ENCODE assay signal across 8 cellular contexts in the genomic region with DNA sequence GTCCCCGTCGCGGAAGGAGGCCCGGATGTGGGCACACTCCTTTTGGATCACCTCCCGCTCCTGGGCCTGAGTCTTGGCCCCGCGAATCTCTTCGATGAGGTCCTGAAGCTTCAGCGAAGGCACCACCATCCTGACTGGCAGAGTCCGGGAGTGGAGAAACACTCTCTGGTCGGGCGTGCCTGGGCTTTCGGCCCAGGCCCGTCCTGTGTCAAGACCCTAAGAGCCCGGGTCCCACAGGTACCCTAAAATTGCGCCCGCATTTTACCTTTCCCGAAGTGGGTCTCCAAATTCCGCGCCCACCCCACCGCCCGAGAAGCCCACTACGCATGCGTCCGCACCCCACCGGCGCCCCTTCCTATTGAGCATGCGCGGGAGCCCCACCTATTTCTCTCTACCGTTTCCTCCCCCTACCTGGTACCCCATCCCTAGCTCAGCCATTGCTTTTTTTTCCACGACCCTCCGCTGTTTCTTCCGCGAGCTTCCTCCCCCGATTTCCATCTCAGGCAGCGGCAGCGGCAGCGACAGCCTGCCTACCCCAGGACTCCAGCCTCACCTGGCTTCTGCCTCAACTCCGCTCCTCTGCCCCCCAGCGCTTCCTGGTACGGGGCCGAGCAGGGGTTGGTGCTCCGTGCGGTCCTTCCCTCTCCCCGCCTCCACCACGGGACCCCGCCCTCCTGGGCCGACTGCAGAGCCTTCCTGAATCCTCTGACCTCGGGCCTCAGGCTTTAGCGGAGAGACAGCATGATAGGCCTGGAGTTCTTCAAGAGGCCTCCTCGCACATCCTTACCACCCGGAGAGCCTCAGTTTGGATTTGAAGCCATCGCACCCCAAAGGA. TPM values are rescaled to one million over a fixed set of nuclear protein-coding genes. Genes with fewer than 3 reads are reported as not detected.
DNase-seq lines count a peak whose midpoint lies in the region; ATAC-seq, FAIRE-seq and TF ChIP-seq lines count a peak whose summit lies in the region.

A gene with protein sequence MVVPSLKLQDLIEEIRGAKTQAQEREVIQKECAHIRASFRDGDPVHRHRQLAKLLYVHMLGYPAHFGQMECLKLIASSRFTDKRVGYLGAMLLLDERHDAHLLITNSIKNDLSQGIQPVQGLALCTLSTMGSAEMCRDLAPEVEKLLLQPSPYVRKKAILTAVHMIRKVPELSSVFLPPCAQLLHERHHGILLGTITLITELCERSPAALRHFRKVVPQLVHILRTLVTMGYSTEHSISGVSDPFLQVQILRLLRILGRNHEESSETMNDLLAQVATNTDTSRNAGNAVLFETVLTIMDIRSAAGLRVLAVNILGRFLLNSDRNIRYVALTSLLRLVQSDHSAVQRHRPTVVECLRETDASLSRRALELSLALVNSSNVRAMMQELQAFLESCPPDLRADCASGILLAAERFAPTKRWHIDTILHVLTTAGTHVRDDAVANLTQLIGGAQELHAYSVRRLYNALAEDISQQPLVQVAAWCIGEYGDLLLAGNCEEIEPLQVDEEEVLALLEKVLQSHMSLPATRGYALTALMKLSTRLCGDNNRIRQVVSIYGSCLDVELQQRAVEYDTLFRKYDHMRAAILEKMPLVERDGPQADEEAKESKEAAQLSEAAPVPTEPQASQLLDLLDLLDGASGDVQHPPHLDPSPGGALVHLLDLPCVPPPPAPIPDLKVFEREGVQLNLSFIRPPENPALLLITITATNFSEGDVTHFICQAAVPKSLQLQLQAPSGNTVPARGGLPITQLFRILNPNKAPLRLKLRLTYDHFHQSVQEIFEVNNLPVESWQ (minus strand): TSS at position 606 of the 835 bp plus-strand sequence. CDS start 477 bp downstream, at position 129.

- DNase-seq in AG04449 (ENCODE audit: low read depth, low spot score), result no peak
- peak; percentile 79 for DNase-seq in NCI-H345 treated with DMSO at 0.1 percent for 48 hours (lab: John Stamatoyannopoulos, UW; ENCODE audit: unreplicated experiment)
- DNase-seq in activated CD4-positive, CD25-positive, alpha-beta regulatory T cell treated with anti-CD3 and anti-CD28 coated beads, Interleukin-2, amount 50 U/mL, for 16 hours (ENCODE audit: low read depth, low spot score), result peak; percentile 66
- peak; percentile 83 for DNase-seq in central memory CD4-positive, alpha-beta T cell
- peak; percentile 95 for DNase-seq in kidney
- peak; percentile 66 to 89 (median 78) for DNase-seq in stimulated activated CD4-positive, alpha-beta T cell treated with anti-CD3 and anti-CD28 coated beads, Interleukin-1b, Interleukin-23, amount 100 ng/mL, for 24 hours (ENCODE audit: low read depth in 4 of 4, low spot score in 1 of 4)

- no peak for FAIRE-seq in kidney (lab: Jason Lieb, UNC)

- peak within 1 kb of the TSS; percentile 56 to 77 for H3K9ac ChIP-seq in kidney (ENCODE audit: low read length in 2 of 2)

- no peaks in the 10 kb centered on the region for H3K9me3 ChIP-seq in kidney (ENCODE audit: control insufficient read depth in 1 of 2, low read length in 2 of 2)

- intact Hi-C loops in kidney (cut with DNase I), result no loop called here

- H3K4me3 ChIP-seq in AG04449 (ENCODE audit: low read depth, low read length) (peak within 1 kb of the TSS; percentile 64), kidney (ENCODE audit: low read length in 2 of 2) (peak within 1 kb of the TSS; percentile 74)

- ATAC-seq in GM18907 (IDR thresholded peaks at IDR 0.05; ENCODE audit: unreplicated experiment), result peak; percentile 89
- peak; percentile 85 for ATAC-seq in HG03139 (IDR thresholded peaks at IDR 0.05; ENCODE audit: unreplicated experiment)

- TF ChIP-seq CTCF in AG04449 (IDR thresholded peaks at IDR 0.05; ENCODE audit: insufficient read depth, low read length, missing control alignments), result no peak
- no peak for TF ChIP-seq CTCF in kidney (IDR thresholded peaks at IDR 0.05; ENCODE audit: borderline replicate concordance, extremely low read depth, insufficient read depth)

- peaks cover 0 to 4% of the 10 kb centered on the region in 2 donors for H3K36me3 ChIP-seq in kidney (ENCODE audit: control insufficient read depth in 1 of 2, insufficient read depth in 2 of 2, low read length in 2 of 2)

- CTCF ChIA-PET in AG04449 (lab: Yijun Ruan, JAX), result interaction anchor here (0.6 to 19.3 kb wide), 10 partner anchors 8 to 387 kb away, joined by 3 to 910 read pairs (median 6); partner anchors contain the start of gene THTPA

- POLR2A ChIA-PET in AG04449 (lab: Yijun Ruan, JAX), result interaction anchor here (1.7 kb wide), 1 partner anchor 12 kb away, joined by 5 read pairs; the partner anchor contains the start of gene THTPA

- peaks cover 6 to 19% of the 10 kb centered on the region in 2 donors for H3K4me1 ChIP-seq in kidney (ENCODE audit: control insufficient read depth in 1 of 2, insufficient read depth in 1 of 2, low read depth in 1 of 2, low read length in 2 of 2)

- peak within 1 kb of the TSS; percentile 41 to 55 for H3K27ac ChIP-seq in kidney (ENCODE audit: low read depth in 2 of 2, low read length in 2 of 2)

RNA-seq across cellular contexts. Expression of the gene that starts here (rescaled TPM):
- 123 TPM for total RNA-seq in kidney
- polyA plus RNA-seq in kidney (ENCODE audit: insufficient read depth, low read depth, low replicate concordance), result 56.7 TPM
